ENCODE assay signal across 8 cellular contexts in the genomic region with DNA sequence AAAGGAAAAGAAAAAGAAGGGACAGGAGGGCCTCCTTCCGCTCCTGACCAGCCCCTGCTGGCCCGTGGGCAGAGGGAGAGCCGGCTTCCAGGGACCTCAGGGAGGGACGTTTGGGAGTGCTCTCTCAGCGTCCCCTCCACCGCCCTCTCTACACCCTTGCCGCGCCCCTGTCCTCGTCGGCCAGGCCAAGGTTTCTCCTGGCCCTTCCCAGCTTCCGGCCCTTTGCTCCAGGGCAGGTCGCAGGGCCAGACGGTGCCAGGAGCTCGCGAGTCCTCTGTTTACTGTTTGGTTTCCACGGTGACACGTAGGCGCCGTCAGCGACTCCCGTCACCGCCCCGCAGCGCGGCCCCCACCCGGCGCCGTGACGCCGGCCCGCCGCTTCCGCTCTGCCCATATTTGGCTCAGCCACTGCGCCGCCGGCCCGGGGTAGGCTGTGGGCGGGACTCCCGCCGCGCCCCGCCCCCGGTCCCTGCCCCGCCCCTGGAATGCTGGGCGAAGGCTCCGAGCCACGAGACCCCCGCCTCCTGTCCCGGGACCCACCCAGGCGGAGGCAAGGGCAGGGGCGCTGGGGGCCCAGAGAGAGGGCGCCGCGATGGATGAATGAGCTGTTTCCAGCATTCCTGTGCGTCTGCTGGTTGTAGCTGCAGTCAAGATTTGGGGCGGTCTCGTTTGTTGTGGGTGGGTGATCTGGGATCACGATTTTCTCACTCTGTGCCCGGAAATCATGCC. TPM values are rescaled to one million over a fixed set of nuclear protein-coding genes. Genes with fewer than 3 reads are reported as not detected.
A peak's percentile ranks its signal among the peaks of the same experiment; 100 is the strongest.
DNase-seq lines count a peak whose midpoint lies in the region; ATAC-seq and TF ChIP-seq lines count a peak whose summit lies in the region.

No MANE protein-coding gene starts in this region.

- peaks cover 25% of the 10 kb centered on the region for H3K4me1 Mint-ChIP-seq in activated naive CD4-positive, alpha-beta T cell treated with anti-CD3 and anti-CD28 coated beads, Interleukin-2, amount 10 ng/mL, durations not matched to agents 7 days and 5 days

- no peaks in the 10 kb centered on the region for H3K9me3 Mint-ChIP-seq in activated naive CD4-positive, alpha-beta T cell treated with anti-CD3 and anti-CD28 coated beads, Interleukin-2, amount 10 ng/mL, durations not matched to agents 7 days and 5 days

- WGBS in gastroesophageal sphincter (ENCODE audit: low coverage in 1 of 2), 2 donors = 0% methylated on average over 6 to 8 of the region's 59 CpGs

- no peaks in the 10 kb centered on the region for H3K27me3 ChIP-seq in gastroesophageal sphincter

- no peaks in the 10 kb centered on the region for H3K9me3 ChIP-seq in gastroesophageal sphincter

- H3K4me3 Mint-ChIP-seq in activated naive CD4-positive, alpha-beta T cell treated with anti-CD3 and anti-CD28 coated beads, Interleukin-2, amount 10 ng/mL, durations not matched to agents 7 days and 5 days = peak overlapping the region; percentile 73

- peak overlapping the region; percentile 60 for H3K27ac Mint-ChIP-seq in activated naive CD4-positive, alpha-beta T cell treated with anti-CD3 and anti-CD28 coated beads, Interleukin-2, amount 10 ng/mL, durations not matched to agents 7 days and 5 days

- no peaks in the 10 kb centered on the region for H3K36me3 Mint-ChIP-seq in activated naive CD4-positive, alpha-beta T cell treated with anti-CD3 and anti-CD28 coated beads, Interleukin-2, amount 10 ng/mL, durations not matched to agents 7 days and 5 days

- peak; percentile 83 for DNase-seq in GM04503 (ENCODE audit: low read depth)
- peak; percentile 91 for DNase-seq in NB4 (ENCODE audit: low read depth)
- DNase-seq in SK-N-DZ (ENCODE audit: low spot score) = peak; percentile 87
- DNase-seq in activated naive CD4-positive, alpha-beta T cell treated with anti-CD3 and anti-CD28 coated beads, Interleukin-2, amount 10 ng/mL, durations not matched to agents 7 days and 5 days = peak; percentile 94
- DNase-seq in nucleus accumbens (lab: John Stamatoyannopoulos, UW) = peak; percentile 59 to 97 (median 90)
- peak; percentile 94 for DNase-seq in superior temporal gyrus (ENCODE audit: extremely low spot score)

- H3K27me3 Mint-ChIP-seq in activated naive CD4-positive, alpha-beta T cell treated with anti-CD3 and anti-CD28 coated beads, Interleukin-2, amount 10 ng/mL, durations not matched to agents 7 days and 5 days = peaks cover 56% of the 10 kb centered on the region

- peak; percentile 83 for TF ChIP-seq EP300 in gastroesophageal sphincter (IDR thresholded peaks at IDR 0.05)

- H3K4me3 ChIP-seq in NB4 (ENCODE audit: low read depth, low read length) = peak overlapping the region; percentile 74
- peak overlapping the region; percentile 53 to 58 for H3K4me3 ChIP-seq in gastroesophageal sphincter

- peak overlapping the region; percentile 88 to 96 (median 90) for H3K27ac ChIP-seq in gastroesophageal sphincter

- peaks cover 0 to 37% (median 20%) of the 10 kb centered on the region in 3 donors for H3K4me1 ChIP-seq in gastroesophageal sphincter

- CTCF ChIA-PET in activated naive CD4-positive, alpha-beta T cell treated with anti-CD3 and anti-CD28 coated beads, Interleukin-2, amount 10 ng/mL, durations not matched to agents 7 days and 5 days (lab: Charles Lee) = interaction anchor here (0.9 to 6.6 kb wide), 9 partner anchors 10 to 366 kb away, joined by 3 to 100 read pairs (median 9); a partner anchor contains a TSS

- no peaks in the 10 kb centered on the region for H3K36me3 ChIP-seq in gastroesophageal sphincter

- TF ChIP-seq CTCF in NB4 (IDR thresholded peaks at IDR 0.05; ENCODE audit: low read depth, low read length) (no peak), gastroesophageal sphincter (IDR thresholded peaks at IDR 0.05) (peak in 2 of 4 experiments; percentile 27 to 35)

- TF ChIP-seq POLR2A in NB4 (IDR thresholded peaks at IDR 0.05; ENCODE audit: extremely low read depth, insufficient read length) (peak; percentile 17), gastroesophageal sphincter (IDR thresholded peaks at IDR 0.05) (peak; percentile 39 to 43)

- peak; percentile 95 for ATAC-seq in HG02588 (IDR thresholded peaks at IDR 0.05; ENCODE audit: unreplicated experiment)
- ATAC-seq in gastroesophageal sphincter = peak; percentile 93

RNA-seq across cellular contexts. Expression of a gene that starts 15.5 kb away (rescaled TPM):
- polyA plus RNA-seq in SK-N-DZ (2014; cell fraction: cytosol; rRNA removed) = 2.0 and 2.5 TPM in 2 replicates
- 9.7 and 20.3 TPM in 2 replicates for polyA plus RNA-seq in SK-N-DZ (2014; cell fraction: nucleus; rRNA removed)
- 100 to 1,000 TPM in 3 of 4 donors, 10 to 100 TPM in 1; 78.0 to 286 (median 179) TPM for total RNA-seq in gastroesophageal sphincter

Comparison
In these comparisons a context has a peak if more than half of its experiments do, and no peak if none do; other contexts are left out.
1. Peak in every context shown above with its lines: DNase-seq, ATAC-seq, H3K4me3 ChIP-seq and H3K27ac ChIP-seq.